17 cellular contexts compared by ENCODE assay signal in genomic region chrX:116239944-116240391, GRCh38.
DNase-seq lines count a peak whose midpoint lies in the region; ATAC-seq and TF ChIP-seq lines count a peak whose summit lies in the region.
"Had no signal": no experiment of that assay in that cellular context is flagged by ENCODE, and none has a peak within 500 bp of the region (broad histone marks: within the 10 kb centered on the region; RNA-seq: fewer than 3 reads in every experiment).

No MANE protein-coding gene starts in this region.

- no peaks in the 10 kb centered on the region for H3K4me1 Mint-ChIP-seq in CD8-positive, alpha-beta T cell (ENCODE audit: low read depth)
- H3K4me1 Mint-ChIP-seq: B cell had no signal

- intact Hi-C loops in mammary epithelial cell (cut with micrococcal nuclease), result loop anchor here (2.0 kb wide), 1 partner anchor 33 kb away; no protein-coding TSS in a partner anchor
- intact Hi-C loops in CD8-positive, alpha-beta T cell (cut with DNase I, micrococcal nuclease), result no loop called here

- no peaks in the 10 kb centered on the region for H3K27me3 Mint-ChIP-seq in CD8-positive, alpha-beta T cell (ENCODE audit: low read depth)
- H3K27me3 Mint-ChIP-seq: B cell had no signal

- peak overlapping the region; percentile 70 for H3K27ac ChIP-seq in ACC112 (ENCODE audit: low read depth, low read length)
- H3K27ac ChIP-seq in mammary epithelial cell (ENCODE audit: insufficient read depth, low read depth, low read length), result peak overlapping the region; percentile 53
- H3K27ac ChIP-seq in CD8-positive, alpha-beta T cell (ENCODE audit: low read depth, low read length), result no peak overlapping the region
- H3K27ac ChIP-seq: gastroesophageal sphincter had no signal

- dilution Hi-C loops in mammary epithelial cell (cut with HindIII; ENCODE audit: low sequenced_read_pairs), result no loop called here

- H3K4me3 Mint-ChIP-seq in CD8-positive, alpha-beta T cell, result no peak overlapping the region
- H3K4me3 Mint-ChIP-seq: B cell, HFFc6 had no signal

- H3K4me3 ChIP-seq in ACC112 (ENCODE audit: low read depth, low read length), result peak overlapping the region; percentile 65
- H3K4me3 ChIP-seq in mammary epithelial cell (replicated peaks in 1 of 3; ENCODE audit: insufficient read depth in 1 of 3, low read depth in 2 of 3, low read length in 3 of 3), result peak overlapping the region in 2 of 3 experiments; percentile 18 to 33
- no peak overlapping the region for H3K4me3 ChIP-seq in CD8-positive, alpha-beta T cell (ENCODE audit: low read depth, low read length)
- H3K4me3 ChIP-seq: gastroesophageal sphincter had no signal

- H3K27me3 ChIP-seq in ACC112 (ENCODE audit: insufficient read depth, low read length) (no peaks in the 10 kb centered on the region), mammary epithelial cell (ENCODE audit: insufficient read depth, low read length) (no peaks in the 10 kb centered on the region)
- H3K27me3 ChIP-seq in CD8-positive, alpha-beta T cell (ENCODE audit: insufficient read depth, low read length), result no peaks in the 10 kb centered on the region
- H3K27me3 ChIP-seq: gastroesophageal sphincter had no signal

- no peaks in the 10 kb centered on the region for H3K36me3 ChIP-seq in ACC112 (ENCODE audit: insufficient read depth, low read length)
- H3K36me3 ChIP-seq in mammary epithelial cell (ENCODE audit: insufficient read depth, low read length), result no peaks in the 10 kb centered on the region
- no peaks in the 10 kb centered on the region for H3K36me3 ChIP-seq in CD8-positive, alpha-beta T cell (ENCODE audit: insufficient read depth, low read length)
- H3K36me3 ChIP-seq: gastroesophageal sphincter had no signal

- H2AFZ ChIP-seq in ACC112 (ENCODE audit: low read length, unreplicated experiment) (peak overlapping the region; percentile 35), mammary epithelial cell (ENCODE audit: low read depth, low read length) (peak overlapping the region; percentile 46)

- DNase-seq in NCI-H1105 (lab: John Stamatoyannopoulos, UW) (peak; percentile 59), mammary epithelial cell (peak; percentile 84), lung microvascular endothelial cell (ENCODE audit: low read depth in 2 of 2) (peak; percentile 1 to 26), NCI-H2171 (lab: John Stamatoyannopoulos, UW) (no peak)
- DNase-seq in stimulated activated CD4-positive, alpha-beta T cell treated with anti-CD3 and anti-CD28 coated beads, Interleukin-4, amount 100 ng/mL, for 1 hour, result no peak
- DNase-seq in CD8-positive, alpha-beta T cell, result no peak
- DNase-seq: activated CD4-positive, alpha-beta T cell treated with anti-CD3 and anti-CD28 coated beads, Interleukin-2, amount 50 U/mL, for 4 hours; activated naive CD4-positive, alpha-beta T cell; HFFc6; kidney; NCI-H187; T-helper 2 cell had no signal

- WGBS in mammary epithelial cell (ENCODE audit: low coverage, missing lambda C conversion rate), result 32% methylated on average over 4 of the region's 4 CpGs

- CTCF ChIA-PET in mammary epithelial cell (lab: Charles Lee; ENCODE audit: low non-redundant PET), result no interaction called here
- CTCF ChIA-PET in CD8-positive, alpha-beta T cell (lab: Charles Lee), result no interaction called here

- H3K36me3 Mint-ChIP-seq in CD8-positive, alpha-beta T cell, result no peaks in the 10 kb centered on the region

- POLR2A ChIA-PET in CD8-positive, alpha-beta T cell (lab: Charles Lee), result no interaction called here

- in situ Hi-C loops in mammary epithelial cell (cut with MboI; ENCODE audit: low sequenced_read_pairs in 2 of 2), result no loop called here

- ATAC-seq in CD8-positive, alpha-beta T cell, result no peak
- no peak for ATAC-seq in GM21737 (IDR thresholded peaks at IDR 0.05; ENCODE audit: unreplicated experiment)
- ATAC-seq: gastroesophageal sphincter, HepG2 had no signal

- BruUV-seq in mammary epithelial cell (replicated peaks; lab: Mats Ljungman, UMichigan), result no TSS peak

- peak overlapping the region; percentile 77 for H3K4me2 ChIP-seq in mammary epithelial cell (ENCODE audit: insufficient read depth, low read depth, low read length)

- peak overlapping the region; percentile 29 for H3K9ac ChIP-seq in mammary epithelial cell (ENCODE audit: insufficient read depth, low read length)

- no peak for TF ChIP-seq CTCF in mammary epithelial cell (conservative IDR thresholded peaks at IDR 0.05 in 1 of 2, IDR thresholded peaks at IDR 0.05 in 1 of 2; ENCODE audit: extremely low read depth in 1 of 2, insufficient read depth in 1 of 2, low read depth in 1 of 2, low read length in 2 of 2)
- no peak for TF ChIP-seq CTCF in CD8-positive, alpha-beta T cell (IDR thresholded peaks at IDR 0.05)

- peaks cover 8% of the 10 kb centered on the region for H3K9me3 ChIP-seq in mammary epithelial cell (replicated peaks; ENCODE audit: insufficient read depth, low read length)
- H3K9me3 ChIP-seq in CD8-positive, alpha-beta T cell (ENCODE audit: low read length), result no peaks in the 10 kb centered on the region
- H3K9me3 ChIP-seq: gastroesophageal sphincter had no signal

- H3K79me2 ChIP-seq in ACC112 (ENCODE audit: control insufficient read depth, insufficient read depth, low read length, unreplicated experiment) (no peaks in the 10 kb centered on the region), mammary epithelial cell (ENCODE audit: insufficient read depth, low read length) (no peaks in the 10 kb centered on the region)

- no peaks in the 10 kb centered on the region for H4K20me1 ChIP-seq in mammary epithelial cell (ENCODE audit: insufficient read depth, low read length)

- H3K27ac Mint-ChIP-seq in CD8-positive, alpha-beta T cell, result no peak overlapping the region
- H3K27ac Mint-ChIP-seq: B cell, HFFc6 had no signal

- H3K4me1 ChIP-seq in ACC112 (ENCODE audit: control insufficient read depth, insufficient read depth, low read length, unreplicated experiment) (peaks cover 22% of the 10 kb centered on the region), mammary epithelial cell (ENCODE audit: insufficient read depth, low read length) (peaks cover 31% of the 10 kb centered on the region)
- H3K4me1 ChIP-seq in CD8-positive, alpha-beta T cell (ENCODE audit: insufficient read depth, low read length), result no peaks in the 10 kb centered on the region
- H3K4me1 ChIP-seq: gastroesophageal sphincter had no signal

- H3K9me3 Mint-ChIP-seq in CD8-positive, alpha-beta T cell, result no peaks in the 10 kb centered on the region

Comparison
In these comparisons a context has a peak if more than half of its experiments do, and no peak if none do; other contexts are left out.
1. DNase-seq: peak in NCI-H1105 (single experiment), mammary epithelial cell (single experiment) and lung microvascular endothelial cell (2 of 2); none in NCI-H2171 (single experiment), stimulated activated CD4-positive, alpha-beta T cell treated with anti-CD3 and anti-CD28 coated beads, Interleukin-4, amount 100 ng/mL, for 1 hour (single experiment) and CD8-positive, alpha-beta T cell (0 of 7).